Comparison of ENCODE assay signal across 9 cellular contexts in the genomic region with DNA sequence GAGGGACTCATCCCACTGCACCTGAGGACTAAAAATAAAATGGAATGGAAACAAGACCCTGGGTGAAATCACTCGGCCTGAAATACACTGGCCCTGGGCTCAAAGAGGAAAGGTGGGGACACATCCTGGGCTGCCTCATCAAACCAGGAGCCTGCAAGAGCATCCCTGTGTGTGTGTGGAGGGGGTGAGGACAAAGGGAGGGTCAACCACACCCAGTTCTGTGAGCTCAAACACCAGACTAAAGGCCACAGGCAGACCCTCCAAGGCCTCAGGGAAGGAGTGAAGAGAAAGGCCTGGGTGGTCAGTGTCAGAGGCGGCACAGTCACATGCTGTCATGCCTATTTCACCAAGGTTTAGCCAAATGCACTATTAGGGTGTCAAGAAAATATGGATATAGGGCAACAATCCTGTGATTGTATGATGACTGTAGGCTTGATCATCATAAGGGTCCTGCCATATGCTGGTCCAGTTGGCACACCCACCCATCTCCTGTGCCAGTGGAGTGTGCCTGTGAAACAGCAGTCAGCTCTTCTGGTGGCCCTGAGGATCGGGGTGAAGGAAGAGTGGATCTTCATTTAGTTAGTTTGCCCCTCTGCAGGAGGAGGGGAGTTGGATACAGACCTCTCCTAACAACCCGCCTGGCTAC. TPM values are rescaled to one million over a fixed set of nuclear protein-coding genes. Genes with fewer than 3 reads are reported as not detected.
DNase-seq lines count a peak whose midpoint lies in the region; ATAC-seq and TF ChIP-seq lines count a peak whose summit lies in the region.
"Had no signal": no experiment of that assay in that cellular context is flagged by ENCODE, and none has a peak within 500 bp of the region (broad histone marks: within the 10 kb centered on the region; RNA-seq: fewer than 3 reads in every experiment).

No MANE protein-coding gene starts in this region.

- no peaks in the 10 kb centered on the region for H3K27me3 ChIP-seq in CD8-positive, alpha-beta memory T cell (ENCODE audit: insufficient read depth, low read length, poor library complexity, severe bottlenecking)
- H3K27me3 ChIP-seq in colonic mucosa (no peaks in the 10 kb centered on the region), parathyroid adenoma (ENCODE audit: control insufficient read depth, insufficient read depth, low read length) (no peaks in the 10 kb centered on the region), brain microvascular endothelial cell (replicated peaks) (no peaks in the 10 kb centered on the region)

- H3K36me3 ChIP-seq in CD8-positive, alpha-beta memory T cell (ENCODE audit: insufficient read depth, low read length) = no peaks in the 10 kb centered on the region
- no peaks in the 10 kb centered on the region for H3K36me3 ChIP-seq in colonic mucosa
- no peaks in the 10 kb centered on the region for H3K36me3 ChIP-seq in parathyroid adenoma (ENCODE audit: control insufficient read depth, insufficient read depth, low read length)
- H3K36me3 ChIP-seq in brain microvascular endothelial cell (replicated peaks) = no peaks in the 10 kb centered on the region

- in situ Hi-C loops in brain microvascular endothelial cell (cut with HindIII; ENCODE audit: low pct_ligation_motif_present, low sequenced_read_pairs) = no loop called here

- no peak overlapping the region for H3K4me3 Mint-ChIP-seq in CD8-positive, alpha-beta memory T cell
- H3K4me3 Mint-ChIP-seq: activated naive CD4-positive, alpha-beta T cell treated with anti-CD3 and anti-CD28 coated beads, Interleukin-2, amount 50 U/mL, for 24 hours had no signal

- no peak overlapping the region for H3K4me3 ChIP-seq in CD8-positive, alpha-beta memory T cell (ENCODE audit: low read length)
- H3K4me3 ChIP-seq in colonic mucosa (no peak overlapping the region), parathyroid adenoma (ENCODE audit: low read depth, low read length) (no peak overlapping the region), brain microvascular endothelial cell (ENCODE audit: low read depth, low read length) (no peak overlapping the region)

- peaks cover 11 to 15% (median 11%) of the 10 kb centered on the region in 3 donors for H3K4me1 Mint-ChIP-seq in CD8-positive, alpha-beta memory T cell

- H3K36me3 Mint-ChIP-seq in CD8-positive, alpha-beta memory T cell = peaks cover 0 to 1% (median 0%) of the 10 kb centered on the region in 3 donors
- H3K36me3 Mint-ChIP-seq: activated naive CD4-positive, alpha-beta T cell treated with anti-CD3 and anti-CD28 coated beads, Interleukin-2, amount 50 U/mL, for 24 hours had no signal

- no peaks in the 10 kb centered on the region for H3K27me3 Mint-ChIP-seq in CD8-positive, alpha-beta memory T cell
- H3K27me3 Mint-ChIP-seq: activated naive CD4-positive, alpha-beta T cell treated with anti-CD3 and anti-CD28 coated beads, Interleukin-2, amount 50 U/mL, for 24 hours had no signal

- peak; percentile 17 for ATAC-seq in HG03354 (IDR thresholded peaks at IDR 0.05; ENCODE audit: poor library complexity, severe bottlenecking, unreplicated experiment)
- no peak for ATAC-seq in GM21526 (IDR thresholded peaks at IDR 0.05; ENCODE audit: low FRiP score, unreplicated experiment)

- no peak overlapping the region for H3K27ac ChIP-seq in CD8-positive, alpha-beta memory T cell (ENCODE audit: low read depth, low read length)
- H3K27ac ChIP-seq in colonic mucosa = peak overlapping the region; percentile 69
- H3K27ac ChIP-seq in parathyroid adenoma = no peak overlapping the region
- H3K27ac ChIP-seq in brain microvascular endothelial cell = no peak overlapping the region

- H3K9me3 Mint-ChIP-seq in CD8-positive, alpha-beta memory T cell = no peaks in the 10 kb centered on the region
- H3K9me3 Mint-ChIP-seq: activated naive CD4-positive, alpha-beta T cell treated with anti-CD3 and anti-CD28 coated beads, Interleukin-2, amount 50 U/mL, for 24 hours had no signal

- intact Hi-C loops in colonic mucosa (cut with DNase I) = loop anchor here (2.0 kb wide), 2 partner anchors 60 to 136 kb away; no protein-coding TSS in a partner anchor

- no peaks in the 10 kb centered on the region for H3K79me2 ChIP-seq in parathyroid adenoma

- H3K9ac ChIP-seq in colonic mucosa (ENCODE audit: low read depth in 2 of 2, low read length in 2 of 2) (peak overlapping the region in 1 of 2 donors; percentile 35), parathyroid adenoma (no peak overlapping the region)

- H3K9me3 ChIP-seq in CD8-positive, alpha-beta memory T cell (ENCODE audit: low read length) = no peaks in the 10 kb centered on the region
- H3K9me3 ChIP-seq in colonic mucosa (no peaks in the 10 kb centered on the region), parathyroid adenoma (ENCODE audit: control insufficient read depth, low read length) (no peaks in the 10 kb centered on the region)

- H2AFZ ChIP-seq in parathyroid adenoma = peak overlapping the region; percentile 3

- peak overlapping the region in 5 of 8 donors; percentile 44 to 87 (median 64) for H3K27ac Mint-ChIP-seq in CD8-positive, alpha-beta memory T cell
- H3K27ac Mint-ChIP-seq: activated naive CD4-positive, alpha-beta T cell treated with anti-CD3 and anti-CD28 coated beads, Interleukin-2, amount 50 U/mL, for 24 hours had no signal

- CTCF ChIA-PET in CD8-positive, alpha-beta memory T cell (lab: Charles Lee) = interaction anchor here (0.9 to 4.3 kb wide), 7 partner anchors 8 to 142 kb away, joined by 3 to 24 read pairs (median 5); no protein-coding TSS in a partner anchor

- POLR2A ChIA-PET in CD8-positive, alpha-beta memory T cell (lab: Charles Lee) = no interaction called here

- DNase-seq in CD8-positive, alpha-beta memory T cell = no peak
- DNase-seq in colonic mucosa = peak; percentile 20
- no peak for DNase-seq in brain microvascular endothelial cell
- no peak for DNase-seq in COR-L47 (lab: John Stamatoyannopoulos, UW)
- no peak for DNase-seq in dermis blood vessel endothelial cell

- H3K4me2 ChIP-seq in parathyroid adenoma (ENCODE audit: low read length) = no peak overlapping the region

- peaks cover 7% of the 10 kb centered on the region for H3K4me1 ChIP-seq in CD8-positive, alpha-beta memory T cell (ENCODE audit: insufficient read depth, low read length)
- peaks cover 19% of the 10 kb centered on the region for H3K4me1 ChIP-seq in colonic mucosa
- H3K4me1 ChIP-seq in parathyroid adenoma = no peaks in the 10 kb centered on the region

- TF ChIP-seq CTCF in colonic mucosa (IDR thresholded peaks at IDR 0.05) = no peak
- no peak for TF ChIP-seq CTCF in parathyroid adenoma (IDR thresholded peaks at IDR 0.05)
- TF ChIP-seq CTCF in brain microvascular endothelial cell (IDR thresholded peaks at IDR 0.05; ENCODE audit: low read depth, low read length, missing control alignments) = no peak

RNA-seq across cellular contexts. Expression of a gene that starts 28.9 kb away (rescaled TPM):
- total RNA-seq in CD8-positive, alpha-beta memory T cell = 100 to 1,000 TPM; 572 to 579 TPM
- polyA plus RNA-seq in CD8-positive, alpha-beta memory T cell = 370 TPM
- total RNA-seq in colonic mucosa (100 to 1,000 TPM; 252 to 372 TPM), dermis blood vessel endothelial cell (224 and 544 TPM in 2 replicates)

RNA-seq across cellular contexts. Expression of a gene that starts 55.5 kb away (rescaled TPM):
- 10 to 100 TPM; 64.7 to 66.4 TPM for total RNA-seq in CD8-positive, alpha-beta memory T cell
- 1.6 TPM for polyA plus RNA-seq in CD8-positive, alpha-beta memory T cell
- total RNA-seq in colonic mucosa (100 to 1,000 TPM; 157 to 286 TPM), dermis blood vessel endothelial cell (141 and 189 TPM in 2 replicates)
